ENCODE assay signal across 32 cellular contexts in the genomic region with DNA sequence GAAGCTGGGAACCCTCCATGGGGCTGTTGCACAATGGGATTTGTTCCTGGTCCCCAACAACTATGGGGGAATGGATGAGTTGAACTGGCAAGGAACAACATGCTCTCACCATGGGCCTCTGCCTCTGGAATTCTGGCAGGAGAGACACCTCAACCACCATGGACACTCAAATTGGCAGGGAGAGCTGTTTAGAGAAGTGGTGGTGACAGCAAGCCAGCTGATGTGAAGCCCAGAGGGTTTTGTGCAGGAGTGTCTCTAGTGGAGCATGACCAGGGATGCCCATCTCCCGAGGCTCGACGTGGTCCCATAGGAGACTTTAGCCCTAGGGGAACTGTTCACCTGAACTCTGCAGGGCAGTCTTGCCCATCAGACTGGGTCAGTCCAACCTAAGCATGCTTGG.
"Had no signal": no experiment of that assay in that cellular context is flagged by ENCODE, and none has a peak within 500 bp of the region (broad histone marks: within the 10 kb centered on the region; RNA-seq: fewer than 3 reads in every experiment).

No MANE protein-coding gene starts in this region.

- H3K36me3 ChIP-seq: adrenal gland, colonic mucosa, esophagus squamous epithelium, gastroesophageal sphincter had no signal

- H3K27ac ChIP-seq: adrenal gland, body of pancreas, colonic mucosa, epithelial cell of prostate, esophagus squamous epithelium, gastroesophageal sphincter had no signal

- H3K36me3 Mint-ChIP-seq: activated CD4-positive, alpha-beta memory T cell treated with anti-CD3 and anti-CD28 coated beads for 36 hours; activated CD8-positive, alpha-beta memory T cell treated with anti-CD3 and anti-CD28 coated beads, Interleukin-2, amount 10 ng/mL, durations not matched to agents 7 days and 5 days; activated naive CD4-positive, alpha-beta T cell treated with anti-CD3 and anti-CD28 coated beads, Interleukin-2, amount 50 U/mL, for 24 hours; activated naive CD8-positive, alpha-beta T cell treated with anti-CD3 and anti-CD28 coated beads for 36 hours had no signal

- H3K9me3 ChIP-seq: adrenal gland, body of pancreas, colonic mucosa, esophagus squamous epithelium, gastroesophageal sphincter had no signal

- H3K4me1 Mint-ChIP-seq: activated CD4-positive, alpha-beta T cell treated with anti-CD3 and anti-CD28 coated beads for 36 hours; activated CD4-positive, alpha-beta T cell treated with anti-CD3 and anti-CD28 coated beads, Interleukin-2, amount 10 ng/mL, durations not matched to agents 24 days and 14 days; activated CD8-positive, alpha-beta memory T cell treated with anti-CD3 and anti-CD28 coated beads, Interleukin-2, amount 10 ng/mL, durations not matched to agents 7 days and 5 days; activated naive CD4-positive, alpha-beta T cell treated with anti-CD3 and anti-CD28 coated beads, Interleukin-2, amount 50 U/mL, for 24 hours; activated naive CD8-positive, alpha-beta T cell treated with anti-CD3 and anti-CD28 coated beads for 36 hours; activated naive CD8-positive, alpha-beta T cell treated with anti-CD3 and anti-CD28 coated beads, Interleukin-2, amount 50 U/mL, for 24 hours; T-helper 17 cell had no signal

- H3K4me1 ChIP-seq: adrenal gland, body of pancreas, colonic mucosa, esophagus squamous epithelium had no signal

- ATAC-seq: activated CD4-positive, alpha-beta T cell treated with anti-CD3 and anti-CD28 coated beads for 36 hours; activated CD8-positive, alpha-beta memory T cell treated with anti-CD3 and anti-CD28 coated beads, Interleukin-2, amount 10 ng/mL, durations not matched to agents 7 days and 5 days; activated CD8-positive, alpha-beta T cell treated with anti-CD3 and anti-CD28 coated beads, Interleukin-2, amount 10 ng/mL, durations not matched to agents 7 days and 5 days; body of pancreas; gastroesophageal sphincter; T-helper 17 cell had no signal

- DNase-seq: activated CD4-positive, alpha-beta memory T cell treated with anti-CD3 and anti-CD28 coated beads for 36 hours; activated CD4-positive, alpha-beta T cell treated with anti-CD3 and anti-CD28 coated beads for 36 hours; activated CD4-positive, alpha-beta T cell treated with anti-CD3 and anti-CD28 coated beads, Interleukin-2, amount 10 ng/mL, durations not matched to agents 24 days and 14 days; activated CD4-positive, CD25-positive, alpha-beta regulatory T cell; activated CD4-positive, CD25-positive, alpha-beta regulatory T cell treated with anti-CD3 and anti-CD28 coated beads, Interleukin-2, amount 50 U/mL, for 72 hours; activated CD8-positive, alpha-beta memory T cell treated with anti-CD3 and anti-CD28 coated beads, Interleukin-2, amount 10 ng/mL, durations not matched to agents 7 days and 5 days; activated CD8-positive, alpha-beta memory T cell treated with anti-CD3 and anti-CD28 coated beads, Interleukin-2, amount 50 U/mL, for 4 hours; activated CD8-positive, alpha-beta T cell treated with anti-CD3 and anti-CD28 coated beads, Interleukin-2, amount 10 ng/mL, durations not matched to agents 7 days and 5 days; activated effector memory CD4-positive, alpha-beta T cell treated with anti-CD3 and anti-CD28 coated beads, Interleukin-2, amount 50 U/mL, for 16 hours; activated naive CD4-positive, alpha-beta T cell treated with anti-CD3 and anti-CD28 coated beads for 36 hours; activated naive CD8-positive, alpha-beta T cell treated with anti-CD3 and anti-CD28 coated beads for 36 hours; activated naive CD8-positive, alpha-beta T cell treated with anti-CD3 and anti-CD28 coated beads, Interleukin-2, amount 50 U/mL, for 24 hours; activated T-cell treated with anti-CD3 and anti-CD28 coated beads, Interleukin-2, amount 50 U/mL, for 1 hour; activated T-cell treated with anti-CD3 and anti-CD28 coated beads, Interleukin-2, amount 50 U/mL, for 48 hours; adrenal gland; amygdala; aorta; body of pancreas; central memory CD4-positive, alpha-beta T cell; cerebellar nuclear complex; colonic mucosa; effector CD8-positive, alpha-beta T cell; esophagus squamous epithelium; foreskin melanocyte; T-helper 17 cell; T1000 had no signal

- H3K4me3 Mint-ChIP-seq: activated CD4-positive, alpha-beta memory T cell treated with anti-CD3 and anti-CD28 coated beads for 36 hours; activated CD4-positive, alpha-beta T cell treated with anti-CD3 and anti-CD28 coated beads for 36 hours; activated CD4-positive, alpha-beta T cell treated with anti-CD3 and anti-CD28 coated beads, Interleukin-2, amount 10 ng/mL, durations not matched to agents 24 days and 14 days; activated CD8-positive, alpha-beta memory T cell treated with anti-CD3 and anti-CD28 coated beads, Interleukin-2, amount 10 ng/mL, durations not matched to agents 7 days and 5 days; activated CD8-positive, alpha-beta T cell treated with anti-CD3 and anti-CD28 coated beads, Interleukin-2, amount 10 ng/mL, durations not matched to agents 7 days and 5 days; activated naive CD4-positive, alpha-beta T cell treated with anti-CD3 and anti-CD28 coated beads for 36 hours; activated naive CD4-positive, alpha-beta T cell treated with anti-CD3 and anti-CD28 coated beads, Interleukin-2, amount 50 U/mL, for 24 hours; activated naive CD8-positive, alpha-beta T cell treated with anti-CD3 and anti-CD28 coated beads for 36 hours; activated naive CD8-positive, alpha-beta T cell treated with anti-CD3 and anti-CD28 coated beads, Interleukin-2, amount 50 U/mL, for 24 hours; activated T-helper 1 cell treated with anti-CD3 and anti-CD28 coated beads, Interleukin-12 subunit alpha, Interleukin-12 subunit beta, Interleukin-2, Interleukin-4 antibody, amounts not matched to agents 30 ng/mL and 10 ng/mL and 1 ng/mL, durations not matched to agents 14 hours and 24 hours and 36 hours; T-helper 17 cell; T-helper 2 cell treated with Interferon-gamma antibody and Interleukin-4, amounts not matched to agents 5 μg/mL and 100 μg/mL, for 36 hours had no signal

- H3K9me3 Mint-ChIP-seq: activated CD4-positive, alpha-beta memory T cell treated with anti-CD3 and anti-CD28 coated beads for 36 hours; activated CD4-positive, alpha-beta T cell treated with anti-CD3 and anti-CD28 coated beads, Interleukin-2, amount 10 ng/mL, durations not matched to agents 24 days and 14 days; activated naive CD4-positive, alpha-beta T cell treated with anti-CD3 and anti-CD28 coated beads for 36 hours; activated naive CD4-positive, alpha-beta T cell treated with anti-CD3 and anti-CD28 coated beads, Interleukin-2, amount 50 U/mL, for 24 hours; activated naive CD8-positive, alpha-beta T cell treated with anti-CD3 and anti-CD28 coated beads, Interleukin-2, amount 50 U/mL, for 24 hours; activated T-helper 1 cell treated with anti-CD3 and anti-CD28 coated beads, Interleukin-12 subunit alpha, Interleukin-12 subunit beta, Interleukin-2, Interleukin-4 antibody, amounts not matched to agents 30 ng/mL and 10 ng/mL and 1 ng/mL, durations not matched to agents 14 hours and 24 hours and 36 hours; activated T-helper 2 cell treated with anti-CD3 and anti-CD28 coated beads, Interferon-gamma antibody, Interleukin-2, Interleukin-4, amounts not matched to agents 10 μg/mL and 5 μg/mL and 100 μg/mL, durations not matched to agents 14 hours and 24 hours and 36 hours; T-helper 2 cell treated with Interferon-gamma antibody and Interleukin-4, amounts not matched to agents 5 μg/mL and 100 μg/mL, for 36 hours had no signal

- H3K27me3 Mint-ChIP-seq: activated naive CD8-positive, alpha-beta T cell treated with anti-CD3 and anti-CD28 coated beads for 36 hours had no signal

- H3K27me3 ChIP-seq: adrenal gland, body of pancreas, colonic mucosa, esophagus squamous epithelium, gastroesophageal sphincter had no signal

- H3K4me3 ChIP-seq: adrenal gland, body of pancreas, colonic mucosa, esophagus squamous epithelium, gastroesophageal sphincter had no signal

- H3K27ac Mint-ChIP-seq: activated CD4-positive, alpha-beta memory T cell treated with anti-CD3 and anti-CD28 coated beads for 36 hours; activated CD4-positive, alpha-beta T cell treated with anti-CD3 and anti-CD28 coated beads for 36 hours; activated CD4-positive, alpha-beta T cell treated with anti-CD3 and anti-CD28 coated beads, Interleukin-2, amount 10 ng/mL, durations not matched to agents 24 days and 14 days; activated CD8-positive, alpha-beta memory T cell treated with anti-CD3 and anti-CD28 coated beads, Interleukin-2, amount 10 ng/mL, durations not matched to agents 7 days and 5 days; activated CD8-positive, alpha-beta T cell treated with anti-CD3 and anti-CD28 coated beads, Interleukin-2, amount 10 ng/mL, durations not matched to agents 7 days and 5 days; activated naive CD4-positive, alpha-beta T cell treated with anti-CD3 and anti-CD28 coated beads for 36 hours; activated naive CD4-positive, alpha-beta T cell treated with anti-CD3 and anti-CD28 coated beads, Interleukin-2, amount 50 U/mL, for 24 hours; activated naive CD8-positive, alpha-beta T cell treated with anti-CD3 and anti-CD28 coated beads for 36 hours; activated naive CD8-positive, alpha-beta T cell treated with anti-CD3 and anti-CD28 coated beads, Interleukin-2, amount 50 U/mL, for 24 hours; activated T-helper 1 cell treated with anti-CD3 and anti-CD28 coated beads, Interleukin-12 subunit alpha, Interleukin-12 subunit beta, Interleukin-2, Interleukin-4 antibody, amounts not matched to agents 30 ng/mL and 10 ng/mL and 1 ng/mL, durations not matched to agents 14 hours and 24 hours and 36 hours; activated T-helper 2 cell treated with anti-CD3 and anti-CD28 coated beads, Interferon-gamma antibody, Interleukin-2, Interleukin-4, amounts not matched to agents 10 μg/mL and 5 μg/mL and 100 μg/mL, durations not matched to agents 14 hours and 24 hours and 36 hours; T-helper 17 cell; T-helper 2 cell treated with Interferon-gamma antibody and Interleukin-4, amounts not matched to agents 5 μg/mL and 100 μg/mL, for 36 hours had no signal
